In the genomic region with DNA sequence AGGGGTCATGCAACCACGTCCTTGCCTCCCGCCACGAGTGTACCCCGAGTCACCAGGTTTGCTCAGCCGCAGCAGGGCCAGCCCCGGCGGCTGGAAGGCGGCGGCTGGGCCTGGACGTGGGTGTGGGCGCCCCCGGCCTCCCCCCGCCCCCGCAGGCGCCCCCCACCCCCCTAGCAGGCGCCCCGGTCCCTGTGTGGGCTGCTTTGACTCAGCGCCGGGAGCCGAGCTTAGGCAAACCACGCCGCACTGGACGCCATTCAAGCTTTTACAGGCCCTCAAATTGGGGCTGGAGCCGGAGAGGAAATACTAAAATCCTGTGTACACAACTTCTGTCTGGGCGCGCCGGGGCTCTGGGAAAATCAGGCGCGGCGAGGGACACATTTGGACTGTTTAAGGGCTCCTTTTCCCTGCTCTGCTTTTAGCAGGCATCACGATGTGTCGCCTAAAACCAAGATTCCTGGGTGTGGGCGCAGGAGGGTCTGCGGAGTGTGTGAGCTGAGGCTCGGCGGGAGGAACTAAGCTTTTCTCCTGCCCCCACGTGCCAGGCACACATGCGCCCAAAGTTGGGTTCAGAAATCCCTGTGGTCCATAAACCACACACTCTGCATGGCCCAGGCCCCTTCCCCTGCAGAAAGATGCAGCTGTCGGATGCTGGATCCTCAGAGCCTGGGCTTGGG, we compare ENCODE assay signal across 2 cellular contexts.
TF ChIP-seq lines count a peak whose summit lies in the region.

No MANE protein-coding gene starts in this region.

TF ChIP-seq in SK-N-SH, 30 proteins besides CTCF, POLR2A, EP300 and RAD21 (continued from another document):
- TF ChIP-seq CHD2 (IDR thresholded peaks at IDR 0.05; ENCODE audit: low read length, partially characterized antibody), result no peak
- TF ChIP-seq SIN3A (IDR thresholded peaks at IDR 0.05; ENCODE audit: borderline replicate concordance, low read depth, low read length), result no peak
- TF ChIP-seq, protein P1, sequence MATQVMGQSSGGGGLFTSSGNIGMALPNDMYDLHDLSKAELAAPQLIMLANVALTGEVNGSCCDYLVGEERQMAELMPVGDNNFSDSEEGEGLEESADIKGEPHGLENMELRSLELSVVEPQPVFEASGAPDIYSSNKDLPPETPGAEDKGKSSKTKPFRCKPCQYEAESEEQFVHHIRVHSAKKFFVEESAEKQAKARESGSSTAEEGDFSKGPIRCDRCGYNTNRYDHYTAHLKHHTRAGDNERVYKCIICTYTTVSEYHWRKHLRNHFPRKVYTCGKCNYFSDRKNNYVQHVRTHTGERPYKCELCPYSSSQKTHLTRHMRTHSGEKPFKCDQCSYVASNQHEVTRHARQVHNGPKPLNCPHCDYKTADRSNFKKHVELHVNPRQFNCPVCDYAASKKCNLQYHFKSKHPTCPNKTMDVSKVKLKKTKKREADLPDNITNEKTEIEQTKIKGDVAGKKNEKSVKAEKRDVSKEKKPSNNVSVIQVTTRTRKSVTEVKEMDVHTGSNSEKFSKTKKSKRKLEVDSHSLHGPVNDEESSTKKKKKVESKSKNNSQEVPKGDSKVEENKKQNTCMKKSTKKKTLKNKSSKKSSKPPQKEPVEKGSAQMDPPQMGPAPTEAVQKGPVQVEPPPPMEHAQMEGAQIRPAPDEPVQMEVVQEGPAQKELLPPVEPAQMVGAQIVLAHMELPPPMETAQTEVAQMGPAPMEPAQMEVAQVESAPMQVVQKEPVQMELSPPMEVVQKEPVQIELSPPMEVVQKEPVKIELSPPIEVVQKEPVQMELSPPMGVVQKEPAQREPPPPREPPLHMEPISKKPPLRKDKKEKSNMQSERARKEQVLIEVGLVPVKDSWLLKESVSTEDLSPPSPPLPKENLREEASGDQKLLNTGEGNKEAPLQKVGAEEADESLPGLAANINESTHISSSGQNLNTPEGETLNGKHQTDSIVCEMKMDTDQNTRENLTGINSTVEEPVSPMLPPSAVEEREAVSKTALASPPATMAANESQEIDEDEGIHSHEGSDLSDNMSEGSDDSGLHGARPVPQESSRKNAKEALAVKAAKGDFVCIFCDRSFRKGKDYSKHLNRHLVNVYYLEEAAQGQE (IDR thresholded peaks at IDR 0.05; ENCODE audit: low read depth, low read length), result no peak
- no peak for TF ChIP-seq YY1 (IDR thresholded peaks at IDR 0.05; ENCODE audit: low read depth)
- TF ChIP-seq TEAD4 (IDR thresholded peaks at IDR 0.05; ENCODE audit: borderline replicate concordance, insufficient read depth), result no peak
- no peak for TF ChIP-seq FOXM1 (IDR thresholded peaks at IDR 0.05; ENCODE audit: low read depth)
- TF ChIP-seq, protein P2, sequence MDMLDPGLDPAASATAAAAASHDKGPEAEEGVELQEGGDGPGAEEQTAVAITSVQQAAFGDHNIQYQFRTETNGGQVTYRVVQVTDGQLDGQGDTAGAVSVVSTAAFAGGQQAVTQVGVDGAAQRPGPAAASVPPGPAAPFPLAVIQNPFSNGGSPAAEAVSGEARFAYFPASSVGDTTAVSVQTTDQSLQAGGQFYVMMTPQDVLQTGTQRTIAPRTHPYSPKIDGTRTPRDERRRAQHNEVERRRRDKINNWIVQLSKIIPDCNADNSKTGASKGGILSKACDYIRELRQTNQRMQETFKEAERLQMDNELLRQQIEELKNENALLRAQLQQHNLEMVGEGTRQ (IDR thresholded peaks at IDR 0.05; ENCODE audit: borderline replicate concordance, low read depth, low read length), result no peak
- TF ChIP-seq, protein P3, sequence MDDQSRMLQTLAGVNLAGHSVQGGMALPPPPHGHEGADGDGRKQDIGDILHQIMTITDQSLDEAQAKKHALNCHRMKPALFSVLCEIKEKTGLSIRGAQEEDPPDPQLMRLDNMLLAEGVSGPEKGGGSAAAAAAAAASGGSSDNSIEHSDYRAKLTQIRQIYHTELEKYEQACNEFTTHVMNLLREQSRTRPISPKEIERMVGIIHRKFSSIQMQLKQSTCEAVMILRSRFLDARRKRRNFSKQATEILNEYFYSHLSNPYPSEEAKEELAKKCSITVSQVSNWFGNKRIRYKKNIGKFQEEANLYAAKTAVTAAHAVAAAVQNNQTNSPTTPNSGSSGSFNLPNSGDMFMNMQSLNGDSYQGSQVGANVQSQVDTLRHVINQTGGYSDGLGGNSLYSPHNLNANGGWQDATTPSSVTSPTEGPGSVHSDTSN (IDR thresholded peaks at IDR 0.05), result no peak

TF ChIP-seq in SK-N-SH treated with all-trans-retinoic acid at 6 μM for 48 hours, 23 proteins besides CTCF, POLR2A, EP300 and RAD21 (continued from another document):
- TF ChIP-seq, protein P4, sequence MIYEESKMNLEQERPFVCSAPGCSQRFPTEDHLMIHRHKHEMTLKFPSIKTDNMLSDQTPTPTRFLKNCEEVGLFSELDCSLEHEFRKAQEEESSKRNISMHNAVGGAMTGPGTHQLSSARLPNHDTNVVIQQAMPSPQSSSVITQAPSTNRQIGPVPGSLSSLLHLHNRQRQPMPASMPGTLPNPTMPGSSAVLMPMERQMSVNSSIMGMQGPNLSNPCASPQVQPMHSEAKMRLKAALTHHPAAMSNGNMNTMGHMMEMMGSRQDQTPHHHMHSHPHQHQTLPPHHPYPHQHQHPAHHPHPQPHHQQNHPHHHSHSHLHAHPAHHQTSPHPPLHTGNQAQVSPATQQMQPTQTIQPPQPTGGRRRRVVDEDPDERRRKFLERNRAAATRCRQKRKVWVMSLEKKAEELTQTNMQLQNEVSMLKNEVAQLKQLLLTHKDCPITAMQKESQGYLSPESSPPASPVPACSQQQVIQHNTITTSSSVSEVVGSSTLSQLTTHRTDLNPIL (CRISPR knock-in tag; IDR thresholded peaks at IDR 0.05; ENCODE audit: low read depth), result no peak
